ENCODE assay signal across 30 cellular contexts in genomic region chr7:157195868-157196267, GRCh38.
"Had no signal": no experiment of that assay in that cellular context is flagged by ENCODE, and none has a peak within 500 bp of the region (broad histone marks: within the 10 kb centered on the region; RNA-seq: fewer than 3 reads in every experiment).

No MANE protein-coding gene starts in this region.

- DNase-seq: activated CD4-positive, alpha-beta T cell treated with anti-CD3 and anti-CD28 coated beads for 48 hours; activated CD4-positive, alpha-beta T cell treated with anti-CD3 and anti-CD28 coated beads, Interleukin-2, amount 50 U/mL, for 48 hours; activated CD8-positive, alpha-beta memory T cell treated with anti-CD3 and anti-CD28 coated beads for 24 hours; activated effector memory CD4-positive, alpha-beta T cell treated with Interleukin-2 at 50 U/mL for 16 hours; activated naive CD4-positive, alpha-beta T cell treated with anti-CD3 and anti-CD28 coated beads, Interleukin-2, amount 10 ng/mL, durations not matched to agents 7 days and 5 days; central memory CD4-positive, alpha-beta T cell; dermis blood vessel endothelial cell; effector CD4-positive, alpha-beta T cell; esophagus squamous epithelium; foreskin melanocyte; heart right ventricle; left lung; lower lobe of right lung; mesenchymal stem cell; natural killer cell; occipital lobe; stimulated activated CD4-positive, alpha-beta T cell treated with anti-CD3 and anti-CD28 coated beads, Interleukin-1b, Interleukin-23, amount 100 ng/mL, for 48 hours; stimulated activated naive B cell treated with anti-CD40 and anti-IgM and Interleukin-4, amounts not matched to agents 10 μg/mL and 1 μg/mL and 100 μg/mL, for 72 hours; T-helper 1 cell had no signal

- H3K27ac ChIP-seq: breast epithelium, epithelial cell of prostate, esophagus squamous epithelium, heart right ventricle, left lung, lower lobe of right lung, neural progenitor cell, parathyroid adenoma, right atrium auricular region, tibial nerve, VCaP had no signal

- ATAC-seq: activated CD4-positive, CD25-positive, alpha-beta regulatory T cell treated with anti-CD3 and anti-CD28 coated beads, Interleukin-2, amount 50 U/mL, for 24 hours; heart right ventricle; left lung; lower lobe of right lung; natural killer cell; stimulated activated naive B cell treated with anti-CD40 and anti-IgM and Interleukin-4, amounts not matched to agents 10 μg/mL and 1 μg/mL and 100 μg/mL, for 72 hours had no signal

- H3K4me1 ChIP-seq: breast epithelium, esophagus squamous epithelium, heart right ventricle, left lung, lower lobe of right lung, neural progenitor cell, parathyroid adenoma, right atrium auricular region, tibial nerve had no signal

- H3K36me3 ChIP-seq: breast epithelium had no signal

- H3K4me2 ChIP-seq: neural progenitor cell, smooth muscle cell had no signal

- H3K9ac ChIP-seq: neural progenitor cell, parathyroid adenoma had no signal

- H3K4me3 ChIP-seq: breast epithelium, esophagus squamous epithelium, heart right ventricle, left lung, lower lobe of right lung, neural progenitor cell, right atrium auricular region, smooth muscle cell, tibial nerve had no signal

- FAIRE-seq: islet of Langerhans, TTC549 had no signal

- H3K9me3 ChIP-seq: breast epithelium, esophagus squamous epithelium, left lung, lower lobe of right lung, right atrium auricular region, tibial nerve had no signal

- H2AFZ ChIP-seq: neural progenitor cell, parathyroid adenoma had no signal

- H3K27me3 ChIP-seq: breast epithelium, esophagus squamous epithelium, heart right ventricle, left lung, neural progenitor cell, right atrium auricular region, tibial nerve had no signal
